In the genomic region with DNA sequence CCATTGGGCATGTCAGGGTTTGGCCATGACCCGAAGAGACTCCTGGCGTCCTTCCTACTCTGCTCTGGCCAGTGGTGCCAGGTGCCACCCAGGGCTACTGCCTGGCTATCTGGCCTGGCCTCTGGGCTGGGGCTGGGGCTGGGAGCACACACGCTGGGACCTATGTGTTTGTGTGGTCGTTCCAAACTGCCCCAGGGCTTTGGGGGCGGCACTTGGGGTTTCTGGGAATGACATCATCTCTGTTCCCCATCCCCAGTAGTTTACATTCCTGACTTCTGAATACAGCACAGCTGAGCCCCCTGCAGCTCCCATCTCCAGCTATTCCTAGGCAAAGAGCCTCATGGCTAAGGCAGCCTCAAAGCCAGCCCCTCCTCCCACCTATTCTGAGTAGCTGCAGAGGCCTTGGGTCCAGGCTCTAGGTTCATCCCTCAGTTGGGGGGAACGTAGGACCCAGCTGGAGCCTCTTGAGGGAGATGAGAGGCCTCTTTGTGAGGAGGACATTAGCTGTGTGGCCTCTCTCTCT, we compare ENCODE assay signal across 11 cellular contexts.
DNase-seq lines count a peak whose midpoint lies in the region; ATAC-seq lines count a peak whose summit lies in the region.
"Had no signal": no experiment of that assay in that cellular context is flagged by ENCODE, and none has a peak within 500 bp of the region (broad histone marks: within the 10 kb centered on the region; RNA-seq: fewer than 3 reads in every experiment).

No MANE protein-coding gene starts in this region.

- no peak for ATAC-seq in HG03378 (IDR thresholded peaks at IDR 0.05; ENCODE audit: unreplicated experiment)
- no peak for ATAC-seq in stimulated activated naive CD8-positive, alpha-beta T cell treated with anti-CD3 and anti-CD28 coated beads, Interleukin-15, amount 100 ng/mL, for 72 hours
- ATAC-seq in activated CD4-positive, CD25-positive, alpha-beta regulatory T cell treated with anti-CD3 and anti-CD28 coated beads, Interleukin-2, amount 50 U/mL, for 24 hours = no peak

- H3K4me1 Mint-ChIP-seq in stimulated activated naive CD8-positive, alpha-beta T cell treated with anti-CD3 and anti-CD28 coated beads, Interleukin-15, amount 100 ng/mL, for 72 hours = peaks cover 17% of the 10 kb centered on the region

- no peak overlapping the region for H3K27ac Mint-ChIP-seq in stimulated activated naive CD8-positive, alpha-beta T cell treated with anti-CD3 and anti-CD28 coated beads, Interleukin-15, amount 100 ng/mL, for 72 hours

- no peaks in the 10 kb centered on the region for H3K27me3 Mint-ChIP-seq in stimulated activated naive CD8-positive, alpha-beta T cell treated with anti-CD3 and anti-CD28 coated beads, Interleukin-15, amount 100 ng/mL, for 72 hours

- no peaks in the 10 kb centered on the region for H3K9me3 Mint-ChIP-seq in stimulated activated naive CD8-positive, alpha-beta T cell treated with anti-CD3 and anti-CD28 coated beads, Interleukin-15, amount 100 ng/mL, for 72 hours

- DNase-seq in GM03348 (ENCODE audit: low spot score) (peak; percentile 70), amniotic epithelial cell (ENCODE audit: low read depth) (peak; percentile 90), hippocampal formation (lab: John Stamatoyannopoulos, UW) (peak; percentile 38 to 43), putamen (ENCODE audit: low spot score) (peak; percentile 71), NCI-H774 (lab: John Stamatoyannopoulos, UW) (no peak)
- DNase-seq in stimulated activated naive CD8-positive, alpha-beta T cell treated with anti-CD3 and anti-CD28 coated beads, Interleukin-15, amount 100 ng/mL, for 72 hours = no peak
- DNase-seq: activated T-cell treated with anti-CD3 and anti-CD28 coated beads for 4 hours, erythroblast, Karpas-422 had no signal

- H3K4me3 Mint-ChIP-seq in stimulated activated naive CD8-positive, alpha-beta T cell treated with anti-CD3 and anti-CD28 coated beads, Interleukin-15, amount 100 ng/mL, for 72 hours = no peak overlapping the region

Comparison
In these comparisons a context has a peak if more than half of its experiments do, and no peak if none do; other contexts are left out.
1. DNase-seq: peak in GM03348 (single experiment), amniotic epithelial cell (single experiment), hippocampal formation (2 of 2) and putamen (single experiment); none in NCI-H774 (single experiment) and stimulated activated naive CD8-positive, alpha-beta T cell treated with anti-CD3 and anti-CD28 coated beads, Interleukin-15, amount 100 ng/mL, for 72 hours (0 of 2).